ENCODE assay signal across 36 cellular contexts in the genomic region with DNA sequence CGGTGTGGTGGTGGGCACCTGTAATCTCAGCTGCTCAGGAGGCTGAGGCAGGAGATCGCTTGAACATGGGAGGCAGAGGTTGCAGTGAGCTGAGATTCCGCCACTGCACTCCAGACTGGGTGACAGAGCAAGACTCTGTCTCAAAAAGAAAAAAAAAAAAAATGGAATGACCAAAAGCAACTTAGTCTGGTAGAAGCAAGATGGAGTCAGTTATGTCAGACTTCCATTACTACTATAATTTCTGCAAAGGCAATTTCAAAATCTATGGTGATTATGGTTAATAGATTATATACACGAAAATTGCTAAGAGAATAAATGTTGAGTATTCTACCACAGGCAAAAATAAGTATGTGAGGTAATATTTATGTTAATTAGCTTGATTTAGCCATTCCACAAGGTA.
"Had no signal": no experiment of that assay in that cellular context is flagged by ENCODE, and none has a peak within 500 bp of the region (broad histone marks: within the 10 kb centered on the region; RNA-seq: fewer than 3 reads in every experiment).

No MANE protein-coding gene starts in this region.

- H3K27ac Mint-ChIP-seq: activated CD4-positive, alpha-beta memory T cell treated with anti-CD3 and anti-CD28 coated beads, Interleukin-2, amount 10 ng/mL, durations not matched to agents 7 days and 5 days; activated CD4-positive, alpha-beta T cell treated with anti-CD3 and anti-CD28 coated beads for 36 hours; activated CD4-positive, alpha-beta T cell treated with anti-CD3 and anti-CD28 coated beads, Interleukin-2, amount 10 ng/mL, durations not matched to agents 7 days and 5 days; activated CD8-positive, alpha-beta memory T cell treated with anti-CD3 and anti-CD28 coated beads, Interleukin-2, amount 10 ng/mL, durations not matched to agents 7 days and 5 days; activated CD8-positive, alpha-beta T cell treated with anti-CD3 and anti-CD28 coated beads, Interleukin-2, amount 10 ng/mL, durations not matched to agents 7 days and 5 days; activated naive CD4-positive, alpha-beta T cell treated with anti-CD3 and anti-CD28 coated beads, Interleukin-2, amount 50 U/mL, for 24 hours; activated naive CD8-positive, alpha-beta T cell; activated naive CD8-positive, alpha-beta T cell treated with anti-CD3 and anti-CD28 coated beads, Interleukin-2, amount 50 U/mL, for 24 hours; activated T-cell treated with anti-CD3 and anti-CD28 coated beads, Interleukin-2, amount 50 U/mL, for 24 hours; activated T-helper 2 cell treated with anti-CD3 and anti-CD28 coated beads, Interferon-gamma antibody, Interleukin-2, Interleukin-4, amounts not matched to agents 10 μg/mL and 5 μg/mL and 100 μg/mL, durations not matched to agents 14 hours and 24 hours and 36 hours; brain; T-helper 1 cell treated with Interleukin-12 subunit alpha and Interleukin-12 subunit beta and Interleukin-4 antibody, amounts not matched to agents 30 μg/mL and 1 μg/mL, for 36 hours; T-helper 2 cell treated with Interferon-gamma antibody and Interleukin-4, amounts not matched to agents 5 μg/mL and 100 μg/mL, for 36 hours had no signal

- DNase-seq: activated CD4-positive, alpha-beta memory T cell treated with anti-CD3 and anti-CD28 coated beads, Interleukin-2, amount 10 ng/mL, durations not matched to agents 7 days and 5 days; activated CD4-positive, alpha-beta T cell treated with anti-CD3 and anti-CD28 coated beads for 1 hour; activated CD4-positive, alpha-beta T cell treated with anti-CD3 and anti-CD28 coated beads for 36 hours; activated CD4-positive, alpha-beta T cell treated with anti-CD3 and anti-CD28 coated beads for 48 hours; activated CD4-positive, alpha-beta T cell treated with anti-CD3 and anti-CD28 coated beads, Interleukin-2, amount 10 ng/mL, durations not matched to agents 7 days and 5 days; activated CD4-positive, alpha-beta T cell treated with anti-CD3 and anti-CD28 coated beads, Interleukin-2, amount 50 U/mL, for 48 hours; activated CD4-positive, CD25-positive, alpha-beta regulatory T cell; activated CD8-positive, alpha-beta memory T cell treated with anti-CD3 and anti-CD28 coated beads, Interleukin-2, amount 10 ng/mL, durations not matched to agents 7 days and 5 days; activated CD8-positive, alpha-beta memory T cell treated with anti-CD3 and anti-CD28 coated beads, Interleukin-2, amount 50 U/mL, for 48 hours; activated CD8-positive, alpha-beta T cell treated with anti-CD3 and anti-CD28 coated beads, Interleukin-2, amount 10 ng/mL, durations not matched to agents 7 days and 5 days; activated effector memory CD4-positive, alpha-beta T cell treated with Interleukin-2 at 50 U/mL for 16 hours; activated gamma-delta T cell; activated naive CD4-positive, alpha-beta T cell treated with anti-CD3 and anti-CD28 coated beads, Interleukin-2, amount 10 ng/mL, durations not matched to agents 7 days and 5 days; activated naive CD4-positive, alpha-beta T cell treated with Interleukin-2 at 50 U/mL for 16 hours; activated naive CD8-positive, alpha-beta T cell treated with anti-CD3 and anti-CD28 coated beads, Interleukin-2, amount 10 ng/mL, durations not matched to agents 7 days and 5 days; activated naive CD8-positive, alpha-beta T cell treated with anti-CD3 and anti-CD28 coated beads, Interleukin-2, amount 50 U/mL, for 24 hours; activated T-cell treated with anti-CD3 and anti-CD28 coated beads, Interleukin-2, amount 50 U/mL, for 24 hours; activated T-cell treated with anti-CD3 and anti-CD28 coated beads, Interleukin-2, amount 50 U/mL, for 48 hours; amygdala; anterior cingulate cortex; caudate nucleus; cerebellar nuclear complex; T-helper 1 cell; T-helper 2 cell; T-helper 9 cell had no signal

- H3K4me3 ChIP-seq: ascending aorta, cardiac muscle cell had no signal

- ATAC-seq: activated CD4-positive, alpha-beta T cell treated with anti-CD3 and anti-CD28 coated beads for 36 hours; activated CD4-positive, CD25-positive, alpha-beta regulatory T cell treated with anti-CD3 and anti-CD28 coated beads, Interleukin-2, amount 50 U/mL, for 24 hours; activated CD8-positive, alpha-beta memory T cell treated with anti-CD3 and anti-CD28 coated beads, Interleukin-2, amount 10 ng/mL, durations not matched to agents 7 days and 5 days; activated CD8-positive, alpha-beta T cell treated with anti-CD3 and anti-CD28 coated beads, Interleukin-2, amount 10 ng/mL, durations not matched to agents 7 days and 5 days; activated naive CD8-positive, alpha-beta T cell treated with anti-CD3 and anti-CD28 coated beads, Interleukin-2, amount 50 U/mL, for 24 hours had no signal

- H3K27me3 ChIP-seq: ascending aorta, cardiac muscle cell had no signal

- H3K27ac ChIP-seq: ascending aorta, cardiac muscle cell, VCaP had no signal

- H3K9me3 ChIP-seq: ascending aorta had no signal

- H3K4me3 Mint-ChIP-seq: activated CD4-positive, alpha-beta memory T cell treated with anti-CD3 and anti-CD28 coated beads, Interleukin-2, amount 10 ng/mL, durations not matched to agents 7 days and 5 days; activated CD4-positive, alpha-beta T cell treated with anti-CD3 and anti-CD28 coated beads for 36 hours; activated CD4-positive, alpha-beta T cell treated with anti-CD3 and anti-CD28 coated beads, Interleukin-2, amount 10 ng/mL, durations not matched to agents 7 days and 5 days; activated CD8-positive, alpha-beta memory T cell treated with anti-CD3 and anti-CD28 coated beads, Interleukin-2, amount 10 ng/mL, durations not matched to agents 7 days and 5 days; activated CD8-positive, alpha-beta T cell treated with anti-CD3 and anti-CD28 coated beads, Interleukin-2, amount 10 ng/mL, durations not matched to agents 7 days and 5 days; activated naive CD4-positive, alpha-beta T cell treated with anti-CD3 and anti-CD28 coated beads, Interleukin-2, amount 10 ng/mL, durations not matched to agents 7 days and 5 days; activated naive CD4-positive, alpha-beta T cell treated with anti-CD3 and anti-CD28 coated beads, Interleukin-2, amount 50 U/mL, for 24 hours; activated naive CD8-positive, alpha-beta T cell; activated naive CD8-positive, alpha-beta T cell treated with anti-CD3 and anti-CD28 coated beads, Interleukin-2, amount 10 ng/mL, durations not matched to agents 7 days and 5 days; activated naive CD8-positive, alpha-beta T cell treated with anti-CD3 and anti-CD28 coated beads, Interleukin-2, amount 50 U/mL, for 24 hours; activated T-cell treated with anti-CD3 and anti-CD28 coated beads, Interleukin-2, amount 50 U/mL, for 24 hours; brain; central memory CD8-positive, alpha-beta T cell; T-helper 1 cell treated with Interleukin-12 subunit alpha and Interleukin-12 subunit beta and Interleukin-4 antibody, amounts not matched to agents 30 μg/mL and 1 μg/mL, for 36 hours; T-helper 2 cell treated with Interferon-gamma antibody and Interleukin-4, amounts not matched to agents 5 μg/mL and 100 μg/mL, for 36 hours had no signal

- H3K4me1 Mint-ChIP-seq: activated CD4-positive, alpha-beta T cell treated with anti-CD3 and anti-CD28 coated beads for 36 hours; activated naive CD4-positive, alpha-beta T cell treated with anti-CD3 and anti-CD28 coated beads, Interleukin-2, amount 10 ng/mL, durations not matched to agents 7 days and 5 days; activated naive CD4-positive, alpha-beta T cell treated with anti-CD3 and anti-CD28 coated beads, Interleukin-2, amount 50 U/mL, for 24 hours; brain had no signal

- H3K27me3 Mint-ChIP-seq: activated CD4-positive, alpha-beta memory T cell treated with anti-CD3 and anti-CD28 coated beads, Interleukin-2, amount 10 ng/mL, durations not matched to agents 7 days and 5 days; activated CD4-positive, alpha-beta T cell treated with anti-CD3 and anti-CD28 coated beads for 36 hours; activated CD4-positive, alpha-beta T cell treated with anti-CD3 and anti-CD28 coated beads, Interleukin-2, amount 10 ng/mL, durations not matched to agents 7 days and 5 days; activated CD8-positive, alpha-beta memory T cell treated with anti-CD3 and anti-CD28 coated beads, Interleukin-2, amount 10 ng/mL, durations not matched to agents 7 days and 5 days; activated naive CD4-positive, alpha-beta T cell treated with anti-CD3 and anti-CD28 coated beads, Interleukin-2, amount 10 ng/mL, durations not matched to agents 7 days and 5 days; activated naive CD4-positive, alpha-beta T cell treated with anti-CD3 and anti-CD28 coated beads, Interleukin-2, amount 50 U/mL, for 24 hours; activated naive CD8-positive, alpha-beta T cell; activated naive CD8-positive, alpha-beta T cell treated with anti-CD3 and anti-CD28 coated beads, Interleukin-2, amount 10 ng/mL, durations not matched to agents 7 days and 5 days; activated naive CD8-positive, alpha-beta T cell treated with anti-CD3 and anti-CD28 coated beads, Interleukin-2, amount 50 U/mL, for 24 hours; activated T-cell treated with anti-CD3 and anti-CD28 coated beads, Interleukin-2, amount 50 U/mL, for 24 hours; brain; central memory CD8-positive, alpha-beta T cell had no signal

- H3K4me1 ChIP-seq: ascending aorta had no signal

- H3K9me3 Mint-ChIP-seq: activated CD4-positive, alpha-beta memory T cell treated with anti-CD3 and anti-CD28 coated beads, Interleukin-2, amount 10 ng/mL, durations not matched to agents 7 days and 5 days; activated CD4-positive, alpha-beta T cell treated with anti-CD3 and anti-CD28 coated beads, Interleukin-2, amount 10 ng/mL, durations not matched to agents 7 days and 5 days; activated naive CD4-positive, alpha-beta T cell treated with anti-CD3 and anti-CD28 coated beads, Interleukin-2, amount 50 U/mL, for 24 hours; activated naive CD8-positive, alpha-beta T cell treated with anti-CD3 and anti-CD28 coated beads, Interleukin-2, amount 10 ng/mL, durations not matched to agents 7 days and 5 days; activated naive CD8-positive, alpha-beta T cell treated with anti-CD3 and anti-CD28 coated beads, Interleukin-2, amount 50 U/mL, for 24 hours; activated T-cell treated with anti-CD3 and anti-CD28 coated beads, Interleukin-2, amount 50 U/mL, for 24 hours; activated T-helper 2 cell treated with anti-CD3 and anti-CD28 coated beads, Interferon-gamma antibody, Interleukin-2, Interleukin-4, amounts not matched to agents 10 μg/mL and 5 μg/mL and 100 μg/mL, durations not matched to agents 14 hours and 24 hours and 36 hours; central memory CD8-positive, alpha-beta T cell; T-helper 1 cell treated with Interleukin-12 subunit alpha and Interleukin-12 subunit beta and Interleukin-4 antibody, amounts not matched to agents 30 μg/mL and 1 μg/mL, for 36 hours; T-helper 2 cell treated with Interferon-gamma antibody and Interleukin-4, amounts not matched to agents 5 μg/mL and 100 μg/mL, for 36 hours had no signal
